Comparison of ENCODE assay signal across 1 cellular context in the genomic region with DNA sequence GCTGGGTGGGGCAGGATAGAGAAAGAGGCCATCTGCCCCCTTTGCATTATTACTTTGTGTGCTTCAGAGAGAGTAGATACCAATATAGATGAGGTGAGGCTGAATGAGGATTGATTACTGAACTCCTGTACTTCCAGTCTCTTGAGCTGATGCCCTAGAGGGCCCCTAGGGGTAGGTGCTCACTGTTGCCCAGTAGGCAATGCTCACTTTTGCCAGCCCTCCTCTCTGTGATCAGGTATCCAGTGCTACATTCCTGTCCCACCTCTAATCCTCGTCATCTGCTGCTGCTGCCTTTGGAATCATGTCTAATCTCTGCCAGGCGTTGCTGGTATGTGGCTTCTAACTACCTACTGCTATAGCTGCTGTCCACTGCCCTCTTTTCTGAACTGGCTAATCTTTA.
TF ChIP-seq lines count a peak whose summit lies in the region.

No MANE protein-coding gene starts in this region.

TF ChIP-seq in WTC11, 78 proteins besides CTCF, POLR2A, EP300 and RAD21 (continued from another document):
- TF ChIP-seq, protein P1, sequence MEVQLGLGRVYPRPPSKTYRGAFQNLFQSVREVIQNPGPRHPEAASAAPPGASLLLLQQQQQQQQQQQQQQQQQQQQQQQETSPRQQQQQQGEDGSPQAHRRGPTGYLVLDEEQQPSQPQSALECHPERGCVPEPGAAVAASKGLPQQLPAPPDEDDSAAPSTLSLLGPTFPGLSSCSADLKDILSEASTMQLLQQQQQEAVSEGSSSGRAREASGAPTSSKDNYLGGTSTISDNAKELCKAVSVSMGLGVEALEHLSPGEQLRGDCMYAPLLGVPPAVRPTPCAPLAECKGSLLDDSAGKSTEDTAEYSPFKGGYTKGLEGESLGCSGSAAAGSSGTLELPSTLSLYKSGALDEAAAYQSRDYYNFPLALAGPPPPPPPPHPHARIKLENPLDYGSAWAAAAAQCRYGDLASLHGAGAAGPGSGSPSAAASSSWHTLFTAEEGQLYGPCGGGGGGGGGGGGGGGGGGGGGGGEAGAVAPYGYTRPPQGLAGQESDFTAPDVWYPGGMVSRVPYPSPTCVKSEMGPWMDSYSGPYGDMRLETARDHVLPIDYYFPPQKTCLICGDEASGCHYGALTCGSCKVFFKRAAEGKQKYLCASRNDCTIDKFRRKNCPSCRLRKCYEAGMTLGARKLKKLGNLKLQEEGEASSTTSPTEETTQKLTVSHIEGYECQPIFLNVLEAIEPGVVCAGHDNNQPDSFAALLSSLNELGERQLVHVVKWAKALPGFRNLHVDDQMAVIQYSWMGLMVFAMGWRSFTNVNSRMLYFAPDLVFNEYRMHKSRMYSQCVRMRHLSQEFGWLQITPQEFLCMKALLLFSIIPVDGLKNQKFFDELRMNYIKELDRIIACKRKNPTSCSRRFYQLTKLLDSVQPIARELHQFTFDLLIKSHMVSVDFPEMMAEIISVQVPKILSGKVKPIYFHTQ (CRISPR knock-in tag; IDR thresholded peaks at IDR 0.05), result no peak
- TF ChIP-seq, protein P2, sequence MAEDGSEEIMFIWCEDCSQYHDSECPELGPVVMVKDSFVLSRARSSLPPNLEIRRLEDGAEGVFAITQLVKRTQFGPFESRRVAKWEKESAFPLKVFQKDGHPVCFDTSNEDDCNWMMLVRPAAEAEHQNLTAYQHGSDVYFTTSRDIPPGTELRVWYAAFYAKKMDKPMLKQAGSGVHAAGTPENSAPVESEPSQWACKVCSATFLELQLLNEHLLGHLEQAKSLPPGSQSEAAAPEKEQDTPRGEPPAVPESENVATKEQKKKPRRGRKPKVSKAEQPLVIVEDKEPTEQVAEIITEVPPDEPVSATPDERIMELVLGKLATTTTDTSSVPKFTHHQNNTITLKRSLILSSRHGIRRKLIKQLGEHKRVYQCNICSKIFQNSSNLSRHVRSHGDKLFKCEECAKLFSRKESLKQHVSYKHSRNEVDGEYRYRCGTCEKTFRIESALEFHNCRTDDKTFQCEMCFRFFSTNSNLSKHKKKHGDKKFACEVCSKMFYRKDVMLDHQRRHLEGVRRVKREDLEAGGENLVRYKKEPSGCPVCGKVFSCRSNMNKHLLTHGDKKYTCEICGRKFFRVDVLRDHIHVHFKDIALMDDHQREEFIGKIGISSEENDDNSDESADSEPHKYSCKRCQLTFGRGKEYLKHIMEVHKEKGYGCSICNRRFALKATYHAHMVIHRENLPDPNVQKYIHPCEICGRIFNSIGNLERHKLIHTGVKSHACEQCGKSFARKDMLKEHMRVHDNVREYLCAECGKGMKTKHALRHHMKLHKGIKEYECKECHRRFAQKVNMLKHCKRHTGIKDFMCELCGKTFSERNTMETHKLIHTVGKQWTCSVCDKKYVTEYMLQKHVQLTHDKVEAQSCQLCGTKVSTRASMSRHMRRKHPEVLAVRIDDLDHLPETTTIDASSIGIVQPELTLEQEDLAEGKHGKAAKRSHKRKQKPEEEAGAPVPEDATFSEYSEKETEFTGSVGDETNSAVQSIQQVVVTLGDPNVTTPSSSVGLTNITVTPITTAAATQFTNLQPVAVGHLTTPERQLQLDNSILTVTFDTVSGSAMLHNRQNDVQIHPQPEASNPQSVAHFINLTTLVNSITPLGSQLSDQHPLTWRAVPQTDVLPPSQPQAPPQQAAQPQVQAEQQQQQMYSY (CRISPR knock-in tag; IDR thresholded peaks at IDR 0.05), result no peak
- no peak for TF ChIP-seq MYBL2 (CRISPR knock-in tag; IDR thresholded peaks at IDR 0.05)
- TF ChIP-seq, protein P3, sequence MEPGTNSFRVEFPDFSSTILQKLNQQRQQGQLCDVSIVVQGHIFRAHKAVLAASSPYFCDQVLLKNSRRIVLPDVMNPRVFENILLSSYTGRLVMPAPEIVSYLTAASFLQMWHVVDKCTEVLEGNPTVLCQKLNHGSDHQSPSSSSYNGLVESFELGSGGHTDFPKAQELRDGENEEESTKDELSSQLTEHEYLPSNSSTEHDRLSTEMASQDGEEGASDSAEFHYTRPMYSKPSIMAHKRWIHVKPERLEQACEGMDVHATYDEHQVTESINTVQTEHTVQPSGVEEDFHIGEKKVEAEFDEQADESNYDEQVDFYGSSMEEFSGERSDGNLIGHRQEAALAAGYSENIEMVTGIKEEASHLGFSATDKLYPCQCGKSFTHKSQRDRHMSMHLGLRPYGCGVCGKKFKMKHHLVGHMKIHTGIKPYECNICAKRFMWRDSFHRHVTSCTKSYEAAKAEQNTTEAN (CRISPR knock-in tag; IDR thresholded peaks at IDR 0.05), result no peak
- no peak for TF ChIP-seq GRHL2 (CRISPR knock-in tag; IDR thresholded peaks at IDR 0.05; ENCODE audit: insufficient replicate concordance, severe bottlenecking)
- TF ChIP-seq, protein P4, sequence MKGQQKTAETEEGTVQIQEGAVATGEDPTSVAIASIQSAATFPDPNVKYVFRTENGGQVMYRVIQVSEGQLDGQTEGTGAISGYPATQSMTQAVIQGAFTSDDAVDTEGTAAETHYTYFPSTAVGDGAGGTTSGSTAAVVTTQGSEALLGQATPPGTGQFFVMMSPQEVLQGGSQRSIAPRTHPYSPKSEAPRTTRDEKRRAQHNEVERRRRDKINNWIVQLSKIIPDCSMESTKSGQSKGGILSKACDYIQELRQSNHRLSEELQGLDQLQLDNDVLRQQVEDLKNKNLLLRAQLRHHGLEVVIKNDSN (CRISPR knock-in tag; IDR thresholded peaks at IDR 0.05), result no peak
- no peak for TF ChIP-seq TCF7 (CRISPR knock-in tag; IDR thresholded peaks at IDR 0.05; ENCODE audit: low read depth)
- TF ChIP-seq, protein P5, sequence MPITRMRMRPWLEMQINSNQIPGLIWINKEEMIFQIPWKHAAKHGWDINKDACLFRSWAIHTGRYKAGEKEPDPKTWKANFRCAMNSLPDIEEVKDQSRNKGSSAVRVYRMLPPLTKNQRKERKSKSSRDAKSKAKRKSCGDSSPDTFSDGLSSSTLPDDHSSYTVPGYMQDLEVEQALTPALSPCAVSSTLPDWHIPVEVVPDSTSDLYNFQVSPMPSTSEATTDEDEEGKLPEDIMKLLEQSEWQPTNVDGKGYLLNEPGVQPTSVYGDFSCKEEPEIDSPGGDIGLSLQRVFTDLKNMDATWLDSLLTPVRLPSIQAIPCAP (CRISPR knock-in tag; IDR thresholded peaks at IDR 0.05), result no peak
- TF ChIP-seq NR2C2 (CRISPR knock-in tag; IDR thresholded peaks at IDR 0.05), result no peak
- TF ChIP-seq IRF2 (CRISPR knock-in tag; IDR thresholded peaks at IDR 0.05; ENCODE audit: borderline replicate concordance, low read depth), result no peak
- no peak for TF ChIP-seq ESRRA (CRISPR knock-in tag; IDR thresholded peaks at IDR 0.05; ENCODE audit: borderline replicate concordance)
- no peak for TF ChIP-seq NFYB (CRISPR knock-in tag; conservative IDR thresholded peaks at IDR 0.05; ENCODE audit: low read depth)
- TF ChIP-seq, protein P6, sequence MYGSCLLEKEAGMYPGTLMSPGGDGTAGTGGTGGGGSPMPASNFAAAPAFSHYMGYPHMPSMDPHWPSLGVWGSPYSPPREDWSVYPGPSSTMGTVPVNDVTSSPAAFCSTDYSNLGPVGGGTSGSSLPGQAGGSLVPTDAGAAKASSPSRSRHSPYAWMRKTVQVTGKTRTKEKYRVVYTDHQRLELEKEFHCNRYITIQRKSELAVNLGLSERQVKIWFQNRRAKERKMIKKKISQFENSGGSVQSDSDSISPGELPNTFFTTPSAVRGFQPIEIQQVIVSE (CRISPR knock-in tag; IDR thresholded peaks at IDR 0.05; ENCODE audit: borderline replicate concordance), result no peak
- TF ChIP-seq KAT7 (CRISPR knock-in tag; IDR thresholded peaks at IDR 0.05; ENCODE audit: borderline replicate concordance), result no peak
- TF ChIP-seq, protein P7, sequence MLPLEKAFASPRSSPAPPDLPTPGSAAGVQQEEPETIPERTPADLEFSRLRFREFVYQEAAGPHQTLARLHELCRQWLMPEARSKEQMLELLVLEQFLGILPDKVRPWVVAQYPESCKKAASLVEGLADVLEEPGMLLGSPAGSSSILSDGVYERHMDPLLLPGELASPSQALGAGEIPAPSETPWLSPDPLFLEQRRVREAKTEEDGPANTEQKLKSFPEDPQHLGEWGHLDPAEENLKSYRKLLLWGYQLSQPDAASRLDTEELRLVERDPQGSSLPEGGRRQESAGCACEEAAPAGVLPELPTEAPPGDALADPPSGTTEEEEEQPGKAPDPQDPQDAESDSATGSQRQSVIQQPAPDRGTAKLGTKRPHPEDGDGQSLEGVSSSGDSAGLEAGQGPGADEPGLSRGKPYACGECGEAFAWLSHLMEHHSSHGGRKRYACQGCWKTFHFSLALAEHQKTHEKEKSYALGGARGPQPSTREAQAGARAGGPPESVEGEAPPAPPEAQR (CRISPR knock-in tag; IDR thresholded peaks at IDR 0.05), result no peak
- TF ChIP-seq, protein P8, sequence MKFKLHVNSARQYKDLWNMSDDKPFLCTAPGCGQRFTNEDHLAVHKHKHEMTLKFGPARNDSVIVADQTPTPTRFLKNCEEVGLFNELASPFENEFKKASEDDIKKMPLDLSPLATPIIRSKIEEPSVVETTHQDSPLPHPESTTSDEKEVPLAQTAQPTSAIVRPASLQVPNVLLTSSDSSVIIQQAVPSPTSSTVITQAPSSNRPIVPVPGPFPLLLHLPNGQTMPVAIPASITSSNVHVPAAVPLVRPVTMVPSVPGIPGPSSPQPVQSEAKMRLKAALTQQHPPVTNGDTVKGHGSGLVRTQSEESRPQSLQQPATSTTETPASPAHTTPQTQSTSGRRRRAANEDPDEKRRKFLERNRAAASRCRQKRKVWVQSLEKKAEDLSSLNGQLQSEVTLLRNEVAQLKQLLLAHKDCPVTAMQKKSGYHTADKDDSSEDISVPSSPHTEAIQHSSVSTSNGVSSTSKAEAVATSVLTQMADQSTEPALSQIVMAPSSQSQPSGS (CRISPR knock-in tag; IDR thresholded peaks at IDR 0.05; ENCODE audit: borderline replicate concordance, low read depth), result no peak
- TF ChIP-seq TEAD1 (CRISPR knock-in tag; IDR thresholded peaks at IDR 0.05), result no peak
- no peak for TF ChIP-seq NFATC4 (CRISPR knock-in tag; IDR thresholded peaks at IDR 0.05)
- TF ChIP-seq EMX1 (CRISPR knock-in tag; IDR thresholded peaks at IDR 0.05), result no peak
